24 cellular contexts compared by ENCODE assay signal in genomic region chr3:192553707-192554106, GRCh38.
"Had no signal": no experiment of that assay in that cellular context is flagged by ENCODE, and none has a peak within 500 bp of the region (broad histone marks: within the 10 kb centered on the region; RNA-seq: fewer than 3 reads in every experiment).

No MANE protein-coding gene starts in this region.

- H3K4me1 Mint-ChIP-seq: endodermal cell; naive thymus-derived CD4-positive, alpha-beta T cell had no signal

- DNase-seq: colonic mucosa; cortex of kidney; effector CD8-positive, alpha-beta T cell; effector memory CD8-positive, alpha-beta T cell; endodermal cell; erythroblast; esophagus squamous epithelium; foreskin fibroblast; foreskin melanocyte; gastrocnemius medialis; glutamatergic neuron; head of caudate nucleus; heart right ventricle; hippocampal formation; left cardiac atrium; left lung; left ventricle myocardium superior; lower lobe of right lung; mesendoderm; midbrain; naive thymus-derived CD4-positive, alpha-beta T cell had no signal

- H3K9me3 ChIP-seq: colonic mucosa, esophagus squamous epithelium, gastrocnemius medialis had no signal

- H3K4me3 ChIP-seq: colonic mucosa, esophagus squamous epithelium, gastrocnemius medialis, heart right ventricle, left lung, lower lobe of right lung had no signal

- H3K9me3 Mint-ChIP-seq: dendritic cell treated with granulocyte-macrophage colony-stimulating factor and Interleukin-4, amounts not matched to agents 40 ng/mL and 50 ng/mL, for 4 days; endodermal cell had no signal

- H3K4me1 ChIP-seq: colonic mucosa, esophagus squamous epithelium, gastrocnemius medialis, left lung, lower lobe of right lung had no signal

- H3K27me3 Mint-ChIP-seq: dendritic cell treated with granulocyte-macrophage colony-stimulating factor and Interleukin-4, amounts not matched to agents 40 ng/mL and 50 ng/mL, for 4 days; effector memory CD8-positive, alpha-beta T cell had no signal

- H3K27ac Mint-ChIP-seq: dendritic cell treated with granulocyte-macrophage colony-stimulating factor and Interleukin-4, amounts not matched to agents 40 ng/mL and 50 ng/mL, for 4 days; effector memory CD8-positive, alpha-beta T cell; endodermal cell; naive thymus-derived CD4-positive, alpha-beta T cell had no signal

- H3K4me3 Mint-ChIP-seq: dendritic cell treated with granulocyte-macrophage colony-stimulating factor and Interleukin-4, amounts not matched to agents 40 ng/mL and 50 ng/mL, for 4 days; effector memory CD8-positive, alpha-beta T cell; endodermal cell; naive thymus-derived CD4-positive, alpha-beta T cell had no signal

- H3K27ac ChIP-seq: colonic mucosa, epithelial cell of prostate, esophagus squamous epithelium, gastrocnemius medialis, left lung, lower lobe of right lung had no signal

- ATAC-seq: effector memory CD8-positive, alpha-beta T cell; esophagus mucosa; gastrocnemius medialis; left cardiac atrium; left lung; left ventricle myocardium superior; lower lobe of right lung; naive thymus-derived CD4-positive, alpha-beta T cell had no signal

- H3K36me3 ChIP-seq: colonic mucosa, esophagus squamous epithelium, gastrocnemius medialis, heart right ventricle, left lung, lower lobe of right lung had no signal

- H3K27me3 ChIP-seq: colonic mucosa, esophagus squamous epithelium, gastrocnemius medialis, heart right ventricle, left lung had no signal
